8 cellular contexts compared by ENCODE assay signal in the genomic region with DNA sequence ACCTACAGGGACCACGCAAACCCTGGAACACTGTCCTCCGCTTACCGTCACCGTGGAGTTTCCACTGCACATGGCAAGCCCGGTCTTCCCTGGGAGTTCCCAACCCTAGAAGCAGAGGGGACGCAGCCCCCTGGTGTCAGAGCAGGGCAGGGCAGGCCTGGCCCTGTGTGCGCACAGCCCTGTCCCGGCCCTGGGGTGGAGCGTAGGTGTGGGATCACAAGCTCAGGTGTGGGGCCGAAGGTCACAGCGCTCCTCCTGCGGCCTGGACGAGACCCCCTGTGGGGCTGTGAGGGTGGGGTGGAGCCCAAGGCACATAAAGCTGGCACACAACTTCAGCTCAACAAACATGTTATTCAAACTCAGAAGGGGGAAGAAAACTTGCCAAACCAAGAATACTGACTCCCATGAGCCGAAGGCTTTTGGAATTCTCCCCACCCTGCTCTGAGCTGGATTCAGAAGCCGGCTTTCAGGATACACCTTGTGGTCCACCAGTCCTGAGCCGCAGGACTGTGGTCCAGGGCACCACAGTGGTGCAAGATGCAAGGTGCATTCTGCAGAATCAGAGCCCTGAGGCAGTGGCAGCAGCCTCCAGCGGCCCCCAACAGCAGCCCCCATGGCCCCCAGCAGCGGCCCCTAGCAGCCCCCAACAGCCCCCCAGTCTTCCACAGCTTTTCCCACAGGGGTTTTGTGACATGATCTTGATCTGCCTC. TPM values are rescaled to one million over a fixed set of nuclear protein-coding genes. Genes with fewer than 3 reads are reported as not detected.
A peak's percentile ranks its signal among the peaks of the same experiment; 100 is the strongest.
DNase-seq lines count a peak whose midpoint lies in the region; ATAC-seq, FAIRE-seq and TF ChIP-seq lines count a peak whose summit lies in the region.

No MANE protein-coding gene starts in this region.

- FAIRE-seq in endothelial cell of umbilical vein (lab: Jason Lieb, UNC) = peak; percentile 74

- H3K27ac Mint-ChIP-seq in nephron progenitor cell = no peak overlapping the region

- no peaks in the 10 kb centered on the region for H3K79me2 ChIP-seq in endothelial cell of umbilical vein (ENCODE audit: control insufficient read depth, insufficient read depth, low read length)

- H3K4me2 ChIP-seq in endothelial cell of umbilical vein (ENCODE audit: insufficient read depth, low read length) = no peak overlapping the region

- peak; percentile 68 for ATAC-seq in GM21526 (IDR thresholded peaks at IDR 0.05; ENCODE audit: low FRiP score, unreplicated experiment)

- no peak overlapping the region for H3K27ac ChIP-seq in endothelial cell of umbilical vein (ENCODE audit: insufficient read depth, low read depth, low read length)

- TF ChIP-seq CTCF in endothelial cell of umbilical vein (IDR thresholded peaks at IDR 0.05; ENCODE audit: extremely low read depth in 1 of 2, insufficient read depth in 1 of 2, low read depth in 1 of 2, low read length in 2 of 2) (peak; percentile 79 to 92), nephron progenitor cell (IDR thresholded peaks at IDR 0.05) (peak; percentile 88)

- peaks cover 3% of the 10 kb centered on the region for H3K4me1 Mint-ChIP-seq in nephron progenitor cell

- no peak overlapping the region for H3K4me3 Mint-ChIP-seq in nephron progenitor cell

- peaks cover 9% of the 10 kb centered on the region for H3K9me3 Mint-ChIP-seq in nephron progenitor cell

- no peaks in the 10 kb centered on the region for H3K4me1 ChIP-seq in endothelial cell of umbilical vein (ENCODE audit: control insufficient read depth, extremely low read depth, insufficient read depth, low read length)

- no peak overlapping the region for H2AFZ ChIP-seq in endothelial cell of umbilical vein (ENCODE audit: low read depth, low read length)

- BruUV-seq in endothelial cell of umbilical vein (replicated peaks; lab: Mats Ljungman, UMichigan) = no TSS peak

- H3K9me1 ChIP-seq in endothelial cell of umbilical vein (replicated peaks; ENCODE audit: control insufficient read depth, extremely low read depth, insufficient read depth, low read length) = no peaks in the 10 kb centered on the region

- DNase-seq in EH (ENCODE audit: low read depth) = peak; percentile 45
- peak; percentile 32 for DNase-seq in M059J (ENCODE audit: low read depth)
- peak; percentile 72 for DNase-seq in activated CD4-positive, alpha-beta T cell treated with anti-CD3 and anti-CD28 coated beads for 48 hours
- DNase-seq in endothelial cell of umbilical vein (ENCODE audit: low read depth, low spot score) = peak; percentile 50
- peak; percentile 77 for DNase-seq in nephron progenitor cell
- no peak for DNase-seq in C1 segment of cervical spinal cord (lab: John Stamatoyannopoulos, UW)
- no peak for DNase-seq in GF-D8 (lab: John Stamatoyannopoulos, UW)

- intact Hi-C loops in endothelial cell of umbilical vein (cut with micrococcal nuclease) = loop anchor here (1.0 to 2.0 kb wide), 2 partner anchors 114 to 242 kb away; no protein-coding TSS in a partner anchor

- CTCF ChIA-PET in endothelial cell of umbilical vein (lab: Charles Lee) = interaction anchor here (0.6 to 7.1 kb wide), 18 partner anchors 14 to 243 kb away, joined by 3 to 94 read pairs (median 4); partner anchors contain the start of genes AHRR and PDCD6

- no peaks in the 10 kb centered on the region for H4K20me1 ChIP-seq in endothelial cell of umbilical vein (replicated peaks; ENCODE audit: control insufficient read depth, extremely low read depth, insufficient read depth, low read length)

- H3K9me3 ChIP-seq in endothelial cell of umbilical vein (replicated peaks; ENCODE audit: control insufficient read depth, insufficient read depth, low read length) = no peaks in the 10 kb centered on the region

- no peak overlapping the region for H3K9ac ChIP-seq in endothelial cell of umbilical vein (replicated peaks; ENCODE audit: extremely low read depth, insufficient read depth, low read length)

- H3K4me3 ChIP-seq in endothelial cell of umbilical vein (replicated peaks in 1 of 3; ENCODE audit: insufficient read depth in 1 of 3, low read depth in 1 of 3, low read length in 3 of 3) = no peak overlapping the region

- peaks cover 27% of the 10 kb centered on the region for H3K27me3 Mint-ChIP-seq in nephron progenitor cell (ENCODE audit: low read depth, poor library complexity)

- H3K27me3 ChIP-seq in endothelial cell of umbilical vein (ENCODE audit: control insufficient read depth in 2 of 2, insufficient read depth in 2 of 2, low read length in 2 of 2) = no peaks in the 10 kb centered on the region

- dilution Hi-C loops in endothelial cell of umbilical vein (cut with MboI; ENCODE audit: extremely low pct_ligation_motif_present, low sequenced_read_pairs) = no loop called here

- no peaks in the 10 kb centered on the region for H3K36me3 Mint-ChIP-seq in nephron progenitor cell (ENCODE audit: low read depth)

- no peak for TF ChIP-seq POLR2A in endothelial cell of umbilical vein (IDR thresholded peaks at IDR 0.05; ENCODE audit: low read depth, low read length)

- H3K36me3 ChIP-seq in endothelial cell of umbilical vein (ENCODE audit: control insufficient read depth in 2 of 2, extremely low read depth in 1 of 2, insufficient read depth in 2 of 2, low read length in 2 of 2) = no peaks in the 10 kb centered on the region

- POLR2A ChIA-PET in endothelial cell of umbilical vein (lab: Charles Lee) = interaction anchor here (0.7 kb wide), 1 partner anchor 14 kb away, joined by 6 read pairs; no protein-coding TSS in a partner anchor

TF ChIP-seq in endothelial cell of umbilical vein, 7 proteins besides CTCF, POLR2A, EP300 and RAD21:
- no peak for TF ChIP-seq POLR2AphosphoS5 (IDR thresholded peaks at IDR 0.05; ENCODE audit: insufficient read depth, low read depth, low read length)
- TF ChIP-seq JUN (IDR thresholded peaks at IDR 0.05; ENCODE audit: borderline replicate concordance, insufficient read depth, insufficient read length, low read depth) = no peak
- no peak for TF ChIP-seq FOS (IDR thresholded peaks at IDR 0.05; ENCODE audit: borderline replicate concordance, insufficient read depth, low read length)
- TF ChIP-seq GATA2 (IDR thresholded peaks at IDR 0.05; ENCODE audit: insufficient read depth, insufficient read length, low read depth, low read length) = no peak
- TF ChIP-seq EZH2 (IDR thresholded peaks at IDR 0.05; ENCODE audit: borderline replicate concordance, low read depth, low read length, severe bottlenecking) = no peak
- peak; percentile 15 for TF ChIP-seq MAX (IDR thresholded peaks at IDR 0.05; ENCODE audit: insufficient read depth, insufficient read length)
- TF ChIP-seq MYC (IDR thresholded peaks at IDR 0.05; ENCODE audit: low read depth, low read length) = no peak

RNA-seq across cellular contexts. Expression of gene EXOC3, which starts 11.8 kb away (rescaled TPM):
- total RNA-seq in M059J (2014; rRNA removed; shearing (Covaris generic)) = 32.2 and 36.7 TPM in 2 replicates
- 52.9 and 55.4 TPM in 2 replicates for total RNA-seq in endothelial cell of umbilical vein
- polyA plus RNA-seq in endothelial cell of umbilical vein = 26.4 and 27.2 TPM in 2 replicates
- polyA plus RNA-seq in endothelial cell of umbilical vein (2011; cell fraction: cytosol; rRNA removed) = 22.0 and 22.7 TPM in 2 replicates
- polyA plus RNA-seq in endothelial cell of umbilical vein (2011; cell fraction: nucleus; rRNA removed) = 79.9 and 81.6 TPM in 2 replicates
- 32.2 and 34.4 TPM in 2 replicates for polyA plus RNA-seq in endothelial cell of umbilical vein (2012)
- polyA minus RNA-seq in endothelial cell of umbilical vein = 24.8 and 29.0 TPM in 2 replicates
- polyA minus RNA-seq in endothelial cell of umbilical vein (2011; cell fraction: cytosol; rRNA and poly(A)+ RNA removed) = 26.3 TPM
- 19.5 and 26.5 TPM in 2 replicates for polyA minus RNA-seq in endothelial cell of umbilical vein (2011; cell fraction: nucleus; rRNA and poly(A)+ RNA removed)

Comparison
In these comparisons a context has a peak if more than half of its experiments do, and no peak if none do; other contexts are left out.
1. DNase-seq: peak in EH (single experiment), M059J (single experiment), activated CD4-positive, alpha-beta T cell treated with anti-CD3 and anti-CD28 coated beads for 48 hours (single experiment), endothelial cell of umbilical vein (single experiment) and nephron progenitor cell (single experiment); none in C1 segment of cervical spinal cord (0 of 14) and GF-D8 (single experiment).